Comparison of ENCODE assay signal across 11 cellular contexts in genomic region chr5:10505517-10506095, GRCh38. TPM values are rescaled to one million over a fixed set of nuclear protein-coding genes. Genes with fewer than 3 reads are reported as not detected.
DNase-seq lines count a peak whose midpoint lies in the region; ATAC-seq, FAIRE-seq and TF ChIP-seq lines count a peak whose summit lies in the region.
"Had no signal": no experiment of that assay in that cellular context is flagged by ENCODE, and none has a peak within 500 bp of the region (broad histone marks: within the 10 kb centered on the region; RNA-seq: fewer than 3 reads in every experiment).

No MANE protein-coding gene starts in this region.

- peak; percentile 77 for ATAC-seq in HG03108 (IDR thresholded peaks at IDR 0.05; ENCODE audit: unreplicated experiment)

- CTCF ChIA-PET in OCI-LY7 (lab: Charles Lee; ENCODE audit: unreplicated experiment) = no interaction called here

- no peak for TF ChIP-seq CTCF in GM20000 (IDR thresholded peaks at IDR 0.05; ENCODE audit: extremely low read depth, missing control alignments)
- TF ChIP-seq CTCF in OCI-LY7 (conservative IDR thresholded peaks at IDR 0.05; ENCODE audit: low read length) = no peak

- H3K36me3 ChIP-seq in OCI-LY7 (ENCODE audit: insufficient read depth, low read length) = no peaks in the 10 kb centered on the region

- POLR2A ChIA-PET in OCI-LY7 (lab: Charles Lee) = no interaction called here

- H3K4me1 ChIP-seq in OCI-LY7 (ENCODE audit: insufficient read depth, low read length, poor library complexity, severe bottlenecking) = peaks cover 25% of the 10 kb centered on the region

- peak overlapping the region; percentile 60 for H3K4me2 ChIP-seq in OCI-LY7 (ENCODE audit: low read length)

- no peaks in the 10 kb centered on the region for H4K20me1 ChIP-seq in OCI-LY7 (ENCODE audit: insufficient read depth, low read length)

- peak overlapping the region; percentile 59; the same call in 1 of the 2 replicates for H2AFZ ChIP-seq in OCI-LY7 (ENCODE audit: low read length)

- H3K79me2 ChIP-seq in OCI-LY7 (ENCODE audit: insufficient read depth, low read depth, low read length) = no peaks in the 10 kb centered on the region

- no TSS peak for BruUV-seq in OCI-LY7 (replicated peaks; lab: Mats Ljungman, UMichigan)

- DNase-seq in AML-193 (lab: John Stamatoyannopoulos, UW) (peak; percentile 78 to 87), GM20000 (ENCODE audit: low spot score) (peak; percentile 40), OCI-LY7 (ENCODE audit: low spot score) (peak; percentile 86), COLO829 (ENCODE audit: low spot score) (no peak), islet precursor cell (no peak), RCC 7860 (ENCODE audit: low spot score) (no peak), HK-2 (ENCODE audit: unreplicated experiment) (no peak)
- DNase-seq: kidney glomerular epithelial cell; retina; stimulated activated CD8-positive, alpha-beta memory T cell treated with anti-CD3 and anti-CD28 coated beads, Interleukin-4, amount 100 ng/mL, for 48 hours had no signal

- intact Hi-C loops in OCI-LY7 (cut with micrococcal nuclease; ENCODE audit: unreplicated experiment) = loop anchor here (5.0 kb wide), 2 partner anchors 97 to 122 kb away; no protein-coding TSS in a partner anchor

- H3K9me3 ChIP-seq in OCI-LY7 (ENCODE audit: low read length) = no peaks in the 10 kb centered on the region

- H3K27ac ChIP-seq in OCI-LY7 (ENCODE audit: low read depth, low read length, poor library complexity, severe bottlenecking) = peak overlapping the region; percentile 43

- no peaks in the 10 kb centered on the region for H3K9me2 ChIP-seq in OCI-LY7 (ENCODE audit: insufficient read depth, low read length)

- no peak for FAIRE-seq in RCC 7860 (lab: Jason Lieb, UNC)

- no peak overlapping the region for H3K4me3 ChIP-seq in OCI-LY7 (ENCODE audit: low read depth, low read length, poor library complexity, severe bottlenecking)

RNA-seq across cellular contexts. Expression of gene ANKRD33B, which starts 58.3 kb away (rescaled TPM):
- 5.6 TPM in 2 replicates for total RNA-seq in OCI-LY7 (2014; rRNA removed; shearing (Covaris generic))
- total RNA-seq in OCI-LY7 (2022) = 10.1 and 11.4 TPM in 2 replicates

Comparison
In these comparisons a context has a peak if more than half of its experiments do, and no peak if none do; other contexts are left out.
1. DNase-seq: peak in AML-193 (2 of 2), GM20000 (single experiment) and OCI-LY7 (single experiment); none in COLO829 (single experiment), islet precursor cell (single experiment), RCC 7860 (single experiment) and HK-2 (single experiment).